13 cellular contexts compared by ENCODE assay signal in genomic region chrX:139179592-139179991, GRCh38.
"Had no signal": no experiment of that assay in that cellular context is flagged by ENCODE, and none has a peak within 500 bp of the region (broad histone marks: within the 10 kb centered on the region; RNA-seq: fewer than 3 reads in every experiment).

No MANE protein-coding gene starts in this region.

- H3K9me3 ChIP-seq: esophagus squamous epithelium, lower lobe of right lung had no signal

- H3K4me3 ChIP-seq: cardiac muscle cell, esophagus squamous epithelium, lower lobe of right lung had no signal

- H3K4me1 ChIP-seq: esophagus squamous epithelium, lower lobe of right lung, parathyroid adenoma had no signal

- H3K79me2 ChIP-seq: parathyroid adenoma had no signal

- H3K36me3 ChIP-seq: cardiac muscle cell, esophagus squamous epithelium, lower lobe of right lung had no signal

- H2AFZ ChIP-seq: parathyroid adenoma had no signal

- DNase-seq: activated CD4-positive, alpha-beta memory T cell treated with anti-CD3 and anti-CD28 coated beads for 36 hours; activated T-cell treated with anti-CD3 and anti-CD28 coated beads, Interleukin-2, amount 50 U/mL, for 48 hours; esophagus squamous epithelium; foreskin fibroblast; glutamatergic neuron; immature natural killer cell; left cardiac atrium; lower lobe of right lung had no signal

- H3K9ac ChIP-seq: parathyroid adenoma had no signal

- H3K36me3 Mint-ChIP-seq: activated CD4-positive, alpha-beta memory T cell treated with anti-CD3 and anti-CD28 coated beads for 36 hours; immature natural killer cell; mesothelial cell of epicardium had no signal

- FAIRE-seq: urothelium cell line had no signal

- H3K9me3 Mint-ChIP-seq: activated CD4-positive, alpha-beta memory T cell treated with anti-CD3 and anti-CD28 coated beads for 36 hours had no signal

- H3K27me3 ChIP-seq: cardiac muscle cell, esophagus squamous epithelium had no signal

- H3K4me1 Mint-ChIP-seq: immature natural killer cell, mesothelial cell of epicardium had no signal

- H3K27ac ChIP-seq: cardiac muscle cell, esophagus squamous epithelium, lower lobe of right lung, parathyroid adenoma, VCaP had no signal

- ATAC-seq: left cardiac atrium, lower lobe of right lung had no signal

- H3K27ac Mint-ChIP-seq: activated CD4-positive, alpha-beta memory T cell treated with anti-CD3 and anti-CD28 coated beads for 36 hours; immature natural killer cell; mesothelial cell of epicardium had no signal

- H3K4me3 Mint-ChIP-seq: activated CD4-positive, alpha-beta memory T cell treated with anti-CD3 and anti-CD28 coated beads for 36 hours; immature natural killer cell; mesothelial cell of epicardium had no signal
